Comparison of ENCODE assay signal across 25 cellular contexts in genomic region chr2:223737207-223737606, GRCh38.
"Had no signal": no experiment of that assay in that cellular context is flagged by ENCODE, and none has a peak within 500 bp of the region (broad histone marks: within the 10 kb centered on the region; RNA-seq: fewer than 3 reads in every experiment).

No MANE protein-coding gene starts in this region.

- ATAC-seq: effector memory CD8-positive, alpha-beta T cell; left ventricle myocardium superior; lower lobe of right lung; mucosa of descending colon; naive thymus-derived CD4-positive, alpha-beta T cell; pancreas; sciatic nerve; stimulated activated memory B cell treated with anti-CD40 and anti-IgM and Interleukin-4, amounts not matched to agents 10 μg/mL and 1 μg/mL and 100 μg/mL, for 72 hours; stimulated activated naive CD8-positive, alpha-beta T cell treated with anti-CD3 and anti-CD28 coated beads, Interleukin-15, Interleukin-2, amounts not matched to agents 100 U/mL and 50 U/mL, for 24 hours had no signal

- H3K4me1 Mint-ChIP-seq: naive thymus-derived CD4-positive, alpha-beta T cell; neural progenitor cell; stimulated activated memory B cell treated with anti-CD40 and anti-IgM and Interleukin-4, amounts not matched to agents 10 μg/mL and 1 μg/mL and 100 μg/mL, for 72 hours had no signal

- H3K36me3 ChIP-seq: esophagus squamous epithelium, lower lobe of right lung, neural progenitor cell, pancreas, tibial artery, upper lobe of left lung had no signal

- H3K4me3 ChIP-seq: esophagus squamous epithelium, lower lobe of right lung, mucosa of descending colon, neural progenitor cell, pancreas, testis, tibial artery, upper lobe of left lung had no signal

- H2AFZ ChIP-seq: neural progenitor cell had no signal

- H3K4me3 Mint-ChIP-seq: effector memory CD8-positive, alpha-beta T cell; naive thymus-derived CD4-positive, alpha-beta T cell; nephron; neural progenitor cell; stimulated activated memory B cell treated with anti-CD40 and anti-IgM and Interleukin-4, amounts not matched to agents 10 μg/mL and 1 μg/mL and 100 μg/mL, for 72 hours had no signal

- H3K9me3 ChIP-seq: esophagus squamous epithelium, lower lobe of right lung, mucosa of descending colon, pancreas, testis, tibial artery, upper lobe of left lung had no signal

- H3K4me1 ChIP-seq: esophagus squamous epithelium, lower lobe of right lung, neural progenitor cell, pancreas, testis, upper lobe of left lung had no signal

- DNase-seq: cerebellar nuclear complex; cortex of kidney; effector memory CD8-positive, alpha-beta T cell; erythroblast; esophagus squamous epithelium; left ventricle myocardium superior; lower lobe of right lung; mucosa of descending colon; naive thymus-derived CD4-positive, alpha-beta T cell; nucleus accumbens; pancreas; stimulated activated CD4-positive, alpha-beta T cell treated with anti-CD3 and anti-CD28 coated beads, Interleukin-4, amount 100 ng/mL, for 4 hours; stimulated activated naive CD8-positive, alpha-beta T cell treated with anti-CD3 and anti-CD28 coated beads, Interleukin-15, Interleukin-2, amounts not matched to agents 100 U/mL and 50 U/mL, for 24 hours; substantia nigra; testis; tibial artery; upper lobe of left lung had no signal

- FAIRE-seq: endometrium, frontal cortex, keratinocyte, pancreas, urothelium cell line had no signal

- H3K9ac ChIP-seq: neural progenitor cell had no signal

- H3K27ac ChIP-seq: esophagus squamous epithelium, lower lobe of right lung, neural progenitor cell, pancreas, testis, tibial artery, upper lobe of left lung had no signal

- H3K27ac Mint-ChIP-seq: effector memory CD8-positive, alpha-beta T cell; naive thymus-derived CD4-positive, alpha-beta T cell; nephron; neural progenitor cell; stimulated activated memory B cell treated with anti-CD40 and anti-IgM and Interleukin-4, amounts not matched to agents 10 μg/mL and 1 μg/mL and 100 μg/mL, for 72 hours had no signal

- H3K9me3 Mint-ChIP-seq: effector memory CD8-positive, alpha-beta T cell had no signal

- H3K36me3 Mint-ChIP-seq: neural progenitor cell had no signal

- H3K27me3 ChIP-seq: esophagus squamous epithelium, neural progenitor cell, pancreas, testis, tibial artery, upper lobe of left lung had no signal

- H3K4me2 ChIP-seq: neural progenitor cell had no signal

- H3K27me3 Mint-ChIP-seq: effector memory CD8-positive, alpha-beta T cell; stimulated activated memory B cell treated with anti-CD40 and anti-IgM and Interleukin-4, amounts not matched to agents 10 μg/mL and 1 μg/mL and 100 μg/mL, for 72 hours had no signal
